In the genomic region with DNA sequence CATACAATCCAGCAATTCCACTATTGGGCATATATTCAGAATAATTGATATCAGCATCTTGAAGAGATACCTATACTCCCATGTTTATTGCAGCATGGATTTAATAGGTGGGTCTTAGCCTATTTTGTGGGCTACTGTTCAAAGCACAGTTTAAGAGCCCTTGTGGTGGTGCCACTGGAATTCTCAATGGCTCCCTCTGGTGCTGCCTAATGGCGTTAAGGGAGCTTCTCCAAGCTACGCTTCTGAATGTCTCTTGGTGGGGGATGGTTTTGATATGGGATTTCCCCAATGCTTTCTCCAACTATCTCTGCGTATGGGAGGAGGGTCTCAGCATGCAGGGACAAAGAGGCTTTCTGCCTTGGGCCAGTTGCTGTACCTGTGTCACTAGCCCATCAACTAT, we compare ENCODE assay signal across 7 cellular contexts.
A peak's percentile ranks its signal among the peaks of the same experiment; 100 is the strongest.
DNase-seq lines count a peak whose midpoint lies in the region; ATAC-seq and TF ChIP-seq lines count a peak whose summit lies in the region.
"Not testable (repeated sequence)": the region's sequence is repeated elsewhere in the genome, so short reads cannot be mapped to it uniquely, and the experiment has no call there.

No MANE protein-coding gene starts in this region.

- not testable (repeated sequence) for H3K36me3 ChIP-seq in GM23338 (ENCODE audit: insufficient read depth); OCI-LY7 (ENCODE audit: insufficient read depth, low read length)

- H2AFZ ChIP-seq in GM23338; OCI-LY7 (ENCODE audit: low read length): not testable (repeated sequence)

- H3K27me3 ChIP-seq in GM23338 (ENCODE audit: insufficient read depth) = not testable (repeated sequence)

- H3K36me3 Mint-ChIP-seq in GM23338 (ENCODE audit: low read depth); activated CD4-positive, alpha-beta T cell treated with anti-CD3 and anti-CD28 coated beads, Interleukin-2, amount 10 ng/mL, durations not matched to agents 7 days and 5 days (ENCODE audit: low read depth); glutamatergic neuron (ENCODE audit: unreplicated experiment): not testable (repeated sequence)

- peak; percentile 23 to 29; a peak in 1 of 4 replicates for TF ChIP-seq CTCF in GM23338 (conservative IDR thresholded peaks at IDR 0.05; ENCODE audit: low read depth in 2 of 2)
- TF ChIP-seq CTCF in OCI-LY7 (conservative IDR thresholded peaks at IDR 0.05; ENCODE audit: low read length); glutamatergic neuron (IDR thresholded peaks at IDR 0.05; ENCODE audit: partially characterized antibody, unreplicated experiment): not testable (repeated sequence)

- H4K20me1 ChIP-seq in GM23338 (replicated peaks; ENCODE audit: insufficient read depth); OCI-LY7 (ENCODE audit: insufficient read depth, low read length): not testable (repeated sequence)

- CTCF ChIA-PET in OCI-LY7 (lab: Charles Lee; ENCODE audit: unreplicated experiment); activated CD4-positive, alpha-beta T cell treated with anti-CD3 and anti-CD28 coated beads, Interleukin-2, amount 10 ng/mL, durations not matched to agents 7 days and 5 days (lab: Charles Lee): not testable (repeated sequence)

- H3K9me2 ChIP-seq in GM23338 (ENCODE audit: insufficient read depth); OCI-LY7 (ENCODE audit: insufficient read depth, low read length): not testable (repeated sequence)

- not testable (repeated sequence) for H3K79me2 ChIP-seq in GM23338 (replicated peaks; ENCODE audit: insufficient read depth); OCI-LY7 (ENCODE audit: insufficient read depth, low read depth, low read length)

- H3K27ac ChIP-seq in GM23338 (ENCODE audit: low read depth); OCI-LY7 (ENCODE audit: low read depth, low read length, poor library complexity, severe bottlenecking): not testable (repeated sequence)

- ATAC-seq in GM23338 = peak; percentile 35; the same call in 1 of the 3 replicates

- not testable (repeated sequence) for H3K4me3 ChIP-seq in GM23338; OCI-LY7 (ENCODE audit: low read depth, low read length, poor library complexity, severe bottlenecking)

- POLR2A ChIA-PET in OCI-LY7 (lab: Charles Lee); activated CD4-positive, alpha-beta T cell treated with anti-CD3 and anti-CD28 coated beads, Interleukin-2, amount 10 ng/mL, durations not matched to agents 7 days and 5 days (lab: Charles Lee): not testable (repeated sequence)

- BruUV-seq in OCI-LY7 (replicated peaks; lab: Mats Ljungman, UMichigan) = not testable (repeated sequence)

- DNase-seq in GM23338 (ENCODE audit: low spot score) = peak; percentile 3
- DNase-seq in OCI-LY7 (ENCODE audit: low spot score) = peak; percentile 2
- peak; percentile 5 for DNase-seq in activated CD4-positive, alpha-beta T cell treated with anti-CD3 and anti-CD28 coated beads, Interleukin-2, amount 10 ng/mL, durations not matched to agents 7 days and 5 days
- peak; percentile 0 for DNase-seq in dermis blood vessel endothelial cell
- peak; percentile 8 for DNase-seq in glutamatergic neuron
- peak; percentile 0 for DNase-seq in left kidney (ENCODE audit: low read depth, low spot score)
- peak; percentile 1 for DNase-seq in myocyte (ENCODE audit: low read depth)

- H3F3A ChIP-seq in GM23338 (replicated peaks; ENCODE audit: low read depth) = not testable (repeated sequence)

- H3K4me3 Mint-ChIP-seq in GM23338; activated CD4-positive, alpha-beta T cell treated with anti-CD3 and anti-CD28 coated beads, Interleukin-2, amount 10 ng/mL, durations not matched to agents 7 days and 5 days; glutamatergic neuron (ENCODE audit: unreplicated experiment): not testable (repeated sequence)

- H3K27ac Mint-ChIP-seq in GM23338; activated CD4-positive, alpha-beta T cell treated with anti-CD3 and anti-CD28 coated beads, Interleukin-2, amount 10 ng/mL, durations not matched to agents 7 days and 5 days; glutamatergic neuron (ENCODE audit: unreplicated experiment): not testable (repeated sequence)

- not testable (repeated sequence) for H3K9me3 ChIP-seq in OCI-LY7 (ENCODE audit: low read length)

- intact Hi-C loops in OCI-LY7 (cut with micrococcal nuclease; ENCODE audit: unreplicated experiment) = not testable (repeated sequence)

- not testable (repeated sequence) for H3K4me1 ChIP-seq in GM23338 (ENCODE audit: insufficient read depth); OCI-LY7 (ENCODE audit: insufficient read depth, low read length, poor library complexity, severe bottlenecking)

- H3K9me3 Mint-ChIP-seq in GM23338; activated CD4-positive, alpha-beta T cell treated with anti-CD3 and anti-CD28 coated beads, Interleukin-2, amount 10 ng/mL, durations not matched to agents 7 days and 5 days; glutamatergic neuron (ENCODE audit: unreplicated experiment): not testable (repeated sequence)

- H3K27me3 Mint-ChIP-seq in GM23338 (ENCODE audit: insufficient read depth, low read depth, poor library complexity); activated CD4-positive, alpha-beta T cell treated with anti-CD3 and anti-CD28 coated beads, Interleukin-2, amount 10 ng/mL, durations not matched to agents 7 days and 5 days; glutamatergic neuron (ENCODE audit: unreplicated experiment): not testable (repeated sequence)

- H3K4me1 Mint-ChIP-seq in GM23338; activated CD4-positive, alpha-beta T cell treated with anti-CD3 and anti-CD28 coated beads, Interleukin-2, amount 10 ng/mL, durations not matched to agents 7 days and 5 days; glutamatergic neuron (ENCODE audit: low read depth, unreplicated experiment): not testable (repeated sequence)

- not testable (repeated sequence) for H3K4me2 ChIP-seq in GM23338; OCI-LY7 (ENCODE audit: low read length)
